Comparison of ENCODE assay signal across 8 cellular contexts in genomic region chr2:25294573-25295462, GRCh38. TPM values are rescaled to one million over a fixed set of nuclear protein-coding genes. Genes with fewer than 3 reads are reported as not detected.
A peak's percentile ranks its signal among the peaks of the same experiment; 100 is the strongest.
DNase-seq lines count a peak whose midpoint lies in the region; ATAC-seq and TF ChIP-seq lines count a peak whose summit lies in the region.

No MANE protein-coding gene starts in this region.

- ATAC-seq in HG03432 (IDR thresholded peaks at IDR 0.05; ENCODE audit: unreplicated experiment) (peak; percentile 91), SK-N-SH treated with all-trans-retinoic acid at 6 μM for 48 hours (peak; percentile 84)

- peaks cover 0 to 18% of the 10 kb centered on the region in 2 donors for H3K36me3 ChIP-seq in adrenal gland (replicated peaks in 1 of 2)

- peak overlapping the region in 1 of 4 donors; percentile 16 for H3K4me3 ChIP-seq in adrenal gland

- peak in 2 of 6 experiments; percentile 16 to 37 for TF ChIP-seq CTCF in adrenal gland (IDR thresholded peaks at IDR 0.05)

- peak; percentile 74 for DNase-seq in CD1c-positive myeloid dendritic cell (ENCODE audit: extremely low spot score)
- peak; percentile 89 for DNase-seq in GM19240 (ENCODE audit: insufficient read length, low spot score)
- peak; percentile 76 to 92 (median 85) for DNase-seq in adrenal gland
- DNase-seq in hypothalamus (lab: John Stamatoyannopoulos, UW): peak in 42 of 51 donors; percentile 21 to 79 (median 58)
- DNase-seq in stimulated activated CD4-positive, alpha-beta T cell treated with anti-CD3 and anti-CD28 coated beads, Interleukin-12 subunit alpha, Interleukin-12 subunit beta, amount 100 ng/mL, for 48 hours (ENCODE audit: low read depth in 2 of 3, low spot score in 1 of 3): peak; percentile 49 to 67 (median 65)
- DNase-seq in HK-2 (ENCODE audit: unreplicated experiment): no peak

- no peaks in the 10 kb centered on the region for H3K27me3 ChIP-seq in adrenal gland

- H3K27ac ChIP-seq in adrenal gland: peak overlapping the region in 4 of 5 donors; percentile 81 to 93 (median 90)

- peak in 1 of 2 donors; percentile 55 for TF ChIP-seq POLR2A in adrenal gland (IDR thresholded peaks at IDR 0.05)

- intact Hi-C loops in adrenal gland (cut with DNase I): no loop called here

- peaks cover 38 to 56% of the 10 kb centered on the region in 2 donors for H3K4me1 ChIP-seq in adrenal gland (replicated peaks in 1 of 2)

- 2 to 9% (median 6%) methylated on average over 9 to 16 of the region's 16 CpGs for WGBS in adrenal gland, 4 donors

- no peaks in the 10 kb centered on the region for H3K9me3 ChIP-seq in adrenal gland (replicated peaks in 1 of 3)

TF ChIP-seq in SK-N-SH treated with all-trans-retinoic acid at 6 μM for 48 hours, 23 proteins besides CTCF, POLR2A, EP300 and RAD21:
- TF ChIP-seq ZC3H10 (CRISPR knock-in tag; IDR thresholded peaks at IDR 0.05): no peak
- TF ChIP-seq PATZ1 (CRISPR knock-in tag; IDR thresholded peaks at IDR 0.05; ENCODE audit: borderline replicate concordance): no peak
- 0 out of 2 replicates have a peak, but pooled peaks have one; percentile 19 for TF ChIP-seq ZFP30 (CRISPR knock-in tag; IDR thresholded peaks at IDR 0.05)
- no peak for TF ChIP-seq POU6F1 (CRISPR knock-in tag; IDR thresholded peaks at IDR 0.05; ENCODE audit: borderline replicate concordance, low read depth)
- TF ChIP-seq TOX (CRISPR knock-in tag; IDR thresholded peaks at IDR 0.05; ENCODE audit: borderline replicate concordance): no peak
- no peak for TF ChIP-seq OSR1 (CRISPR knock-in tag; IDR thresholded peaks at IDR 0.05)
- TF ChIP-seq ESRRG (CRISPR knock-in tag; IDR thresholded peaks at IDR 0.05): no peak
- TF ChIP-seq CREB5 (CRISPR knock-in tag; IDR thresholded peaks at IDR 0.05; ENCODE audit: low read depth): no peak
- no peak for TF ChIP-seq PPARA (CRISPR knock-in tag; IDR thresholded peaks at IDR 0.05; ENCODE audit: borderline replicate concordance)
- no peak for TF ChIP-seq ISL1 (CRISPR knock-in tag; IDR thresholded peaks at IDR 0.05)
- peak; percentile 57; the same call in 1 of the 2 replicates for TF ChIP-seq ZFP3 (CRISPR knock-in tag; IDR thresholded peaks at IDR 0.05)
- TF ChIP-seq SNAI2 (CRISPR knock-in tag; IDR thresholded peaks at IDR 0.05): no peak; the same call in 1 of the 2 replicates
- TF ChIP-seq RARB (CRISPR knock-in tag; IDR thresholded peaks at IDR 0.05): no peak
- no peak for TF ChIP-seq ZNF70 (CRISPR knock-in tag; IDR thresholded peaks at IDR 0.05)
- peak; percentile 72 for TF ChIP-seq TSHZ2 (CRISPR knock-in tag; IDR thresholded peaks at IDR 0.05)
- TF ChIP-seq BACH2 (CRISPR knock-in tag; IDR thresholded peaks at IDR 0.05; ENCODE audit: borderline replicate concordance): no peak
- no peak for TF ChIP-seq GLIS3 (CRISPR knock-in tag; IDR thresholded peaks at IDR 0.05)
- TF ChIP-seq CSDC2 (CRISPR knock-in tag; IDR thresholded peaks at IDR 0.05): no peak
- TF ChIP-seq ARNTL (CRISPR knock-in tag; IDR thresholded peaks at IDR 0.05; ENCODE audit: borderline replicate concordance, low read depth): no peak
- TF ChIP-seq TCF4 (CRISPR knock-in tag; IDR thresholded peaks at IDR 0.05; ENCODE audit: borderline replicate concordance): peak; percentile 23; the same call in 1 of the 2 replicates
- no peak for TF ChIP-seq ZNF8 (CRISPR knock-in tag; IDR thresholded peaks at IDR 0.05)
- no peak for TF ChIP-seq CSRNP3 (CRISPR knock-in tag; IDR thresholded peaks at IDR 0.05)
- no peak for TF ChIP-seq ZNF565 (CRISPR knock-in tag; conservative IDR thresholded peaks at IDR 0.05; ENCODE audit: low read depth)

RNA-seq across cellular contexts. Expression of gene DNMT3A, which starts 46.9 kb away (rescaled TPM):
- total RNA-seq in adrenal gland: 10 to 100 TPM; 10.6 to 53.4 (median 26.1) TPM
- 10 to 100 TPM; 12.1 to 26.0 (median 17.3) TPM for polyA plus RNA-seq in adrenal gland
